In genomic region chr10:118666350-118666749, GRCh38 we compare ENCODE assay signal across 37 cellular contexts.
"Had no signal": no experiment of that assay in that cellular context is flagged by ENCODE, and none has a peak within 500 bp of the region (broad histone marks: within the 10 kb centered on the region; RNA-seq: fewer than 3 reads in every experiment).

No MANE protein-coding gene starts in this region.

- H3K4me1 ChIP-seq: breast epithelium had no signal

- H3K4me3 ChIP-seq: adrenal gland, body of pancreas, breast epithelium had no signal

- H3K9me3 Mint-ChIP-seq: activated CD4-positive, alpha-beta T cell treated with anti-CD3 and anti-CD28 coated beads, Interleukin-2, amount 10 ng/mL, durations not matched to agents 24 days and 14 days; activated T-helper 1 cell treated with anti-CD3 and anti-CD28 coated beads, Interleukin-12 subunit alpha, Interleukin-12 subunit beta, Interleukin-2, Interleukin-4 antibody, amounts not matched to agents 30 ng/mL and 10 ng/mL and 1 ng/mL, durations not matched to agents 14 hours and 24 hours and 36 hours; activated T-helper 17 cell treated with anti-CD3 and anti-CD28 coated beads, Interleukin-2, amount 50 U/mL, for 72 hours; T-helper 2 cell treated with Interferon-gamma antibody and Interleukin-4, amounts not matched to agents 5 μg/mL and 100 μg/mL, for 36 hours had no signal

- H3K27ac Mint-ChIP-seq: activated B cell treated with CpG ODN at 0.5 μM for 24 hours; activated CD4-positive, alpha-beta memory T cell treated with anti-CD3 and anti-CD28 coated beads for 36 hours; activated CD4-positive, alpha-beta T cell treated with anti-CD3 and anti-CD28 coated beads, Interleukin-2, amount 10 ng/mL, durations not matched to agents 24 days and 14 days; activated CD8-positive, alpha-beta T cell treated with anti-CD3 and anti-CD28 coated beads for 36 hours; activated naive CD4-positive, alpha-beta T cell treated with anti-CD3 and anti-CD28 coated beads for 36 hours; activated naive CD4-positive, alpha-beta T cell treated with anti-CD3 and anti-CD28 coated beads, Interleukin-2, amount 50 U/mL, for 72 hours; activated naive CD8-positive, alpha-beta T cell treated with anti-CD3 and anti-CD28 coated beads for 36 hours; activated T-cell treated with anti-CD3 and anti-CD28 coated beads, Interleukin-2, amount 50 U/mL, for 72 hours; activated T-helper 1 cell treated with anti-CD3 and anti-CD28 coated beads, Interleukin-12 subunit alpha, Interleukin-12 subunit beta, Interleukin-2, Interleukin-4 antibody, amounts not matched to agents 30 ng/mL and 10 ng/mL and 1 ng/mL, durations not matched to agents 14 hours and 24 hours and 36 hours; activated T-helper 17 cell treated with anti-CD3 and anti-CD28 coated beads, Interleukin-2, amount 50 U/mL, for 72 hours; T-helper 1 cell treated with Interleukin-12 subunit alpha and Interleukin-12 subunit beta and Interleukin-4 antibody, amounts not matched to agents 30 μg/mL and 1 μg/mL, for 36 hours; T-helper 2 cell treated with Interferon-gamma antibody and Interleukin-4, amounts not matched to agents 5 μg/mL and 100 μg/mL, for 36 hours had no signal

- ATAC-seq: activated CD8-positive, alpha-beta T cell treated with anti-CD3 and anti-CD28 coated beads for 36 hours; activated naive CD4-positive, alpha-beta T cell treated with anti-CD3 and anti-CD28 coated beads, Interleukin-2, amount 50 U/mL, for 72 hours; activated T-cell treated with anti-CD3 and anti-CD28 coated beads, Interleukin-2, amount 50 U/mL, for 4 hours; activated T-cell treated with anti-CD3 and anti-CD28 coated beads, Interleukin-2, amount 50 U/mL, for 72 hours; activated T-helper 17 cell treated with anti-CD3 and anti-CD28 coated beads, Interleukin-2, amount 50 U/mL, for 72 hours; body of pancreas had no signal

- H3K4me3 Mint-ChIP-seq: activated B cell treated with CpG ODN at 0.5 μM for 24 hours; activated CD4-positive, alpha-beta memory T cell treated with anti-CD3 and anti-CD28 coated beads for 36 hours; activated CD4-positive, alpha-beta T cell treated with anti-CD3 and anti-CD28 coated beads, Interleukin-2, amount 10 ng/mL, durations not matched to agents 24 days and 14 days; activated CD8-positive, alpha-beta T cell treated with anti-CD3 and anti-CD28 coated beads for 36 hours; activated naive CD4-positive, alpha-beta T cell treated with anti-CD3 and anti-CD28 coated beads for 36 hours; activated naive CD8-positive, alpha-beta T cell treated with anti-CD3 and anti-CD28 coated beads for 36 hours; activated T-cell treated with anti-CD3 and anti-CD28 coated beads, Interleukin-2, amount 50 U/mL, for 4 hours; activated T-cell treated with anti-CD3 and anti-CD28 coated beads, Interleukin-2, amount 50 U/mL, for 72 hours; activated T-helper 1 cell treated with anti-CD3 and anti-CD28 coated beads, Interleukin-12 subunit alpha, Interleukin-12 subunit beta, Interleukin-2, Interleukin-4 antibody, amounts not matched to agents 30 ng/mL and 10 ng/mL and 1 ng/mL, durations not matched to agents 14 hours and 24 hours and 36 hours; activated T-helper 17 cell treated with anti-CD3 and anti-CD28 coated beads, Interleukin-2, amount 50 U/mL, for 72 hours; T-helper 1 cell treated with Interleukin-12 subunit alpha and Interleukin-12 subunit beta and Interleukin-4 antibody, amounts not matched to agents 30 μg/mL and 1 μg/mL, for 36 hours; T-helper 2 cell treated with Interferon-gamma antibody and Interleukin-4, amounts not matched to agents 5 μg/mL and 100 μg/mL, for 36 hours had no signal

- H3K36me3 ChIP-seq: adrenal gland, brain microvascular endothelial cell, breast epithelium had no signal

- FAIRE-seq: astrocyte, TTC549 had no signal

- H3K9me3 ChIP-seq: adrenal gland, body of pancreas, breast epithelium had no signal

- H3K27ac ChIP-seq: adrenal gland, brain microvascular endothelial cell, breast epithelium, VCaP had no signal

- H3K27me3 Mint-ChIP-seq: activated CD4-positive, alpha-beta memory T cell treated with anti-CD3 and anti-CD28 coated beads for 36 hours; activated CD8-positive, alpha-beta T cell treated with anti-CD3 and anti-CD28 coated beads for 36 hours; activated naive CD8-positive, alpha-beta T cell treated with anti-CD3 and anti-CD28 coated beads for 36 hours; activated T-helper 17 cell treated with anti-CD3 and anti-CD28 coated beads, Interleukin-2, amount 50 U/mL, for 72 hours had no signal

- DNase-seq: activated B cell treated with CpG ODN at 0.5 μM for 24 hours; activated CD4-positive, alpha-beta memory T cell treated with anti-CD3 and anti-CD28 coated beads for 36 hours; activated CD4-positive, alpha-beta T cell treated with anti-CD3 and anti-CD28 coated beads for 4 hours; activated CD4-positive, alpha-beta T cell treated with anti-CD3 and anti-CD28 coated beads, Interleukin-2, amount 10 ng/mL, durations not matched to agents 24 days and 14 days; activated CD4-positive, alpha-beta T cell treated with anti-CD3 and anti-CD28 coated beads, Interleukin-2, amount 50 U/mL, for 1 hour; activated CD4-positive, alpha-beta T cell treated with anti-CD3 and anti-CD28 coated beads, Interleukin-2, amount 50 U/mL, for 4 hours; activated CD4-positive, CD25-positive, alpha-beta regulatory T cell treated with anti-CD3 and anti-CD28 coated beads, Interleukin-2, amount 50 U/mL, for 72 hours; activated CD8-positive, alpha-beta memory T cell treated with anti-CD3 and anti-CD28 coated beads, Interleukin-2, amount 50 U/mL, for 4 hours; activated CD8-positive, alpha-beta T cell treated with anti-CD3 and anti-CD28 coated beads for 36 hours; activated effector memory CD4-positive, alpha-beta T cell treated with anti-CD3 and anti-CD28 coated beads, Interleukin-2, amount 50 U/mL, for 16 hours; activated gamma-delta T cell treated with Interleukin-2 at 50 U/mL for 16 hours; activated naive CD4-positive, alpha-beta T cell; activated naive CD4-positive, alpha-beta T cell treated with anti-CD3 and anti-CD28 coated beads for 36 hours; activated naive CD4-positive, alpha-beta T cell treated with anti-CD3 and anti-CD28 coated beads, Interleukin-2, amount 50 U/mL, for 16 hours; activated naive CD8-positive, alpha-beta T cell treated with anti-CD3 and anti-CD28 coated beads for 36 hours; activated T-cell treated with anti-CD3 and anti-CD28 coated beads for 4 hours; activated T-cell treated with anti-CD3 and anti-CD28 coated beads, Interleukin-2, amount 50 U/mL, for 1 hour; activated T-cell treated with anti-CD3 and anti-CD28 coated beads, Interleukin-2, amount 50 U/mL, for 4 hours; activated T-cell treated with anti-CD3 and anti-CD28 coated beads, Interleukin-2, amount 50 U/mL, for 72 hours; adrenal gland; amniotic stem cell; aorta; brain microvascular endothelial cell; central memory CD4-positive, alpha-beta T cell; T-helper 1 cell; T-helper 2 cell; T-helper 9 cell had no signal

- H3K27me3 ChIP-seq: adrenal gland, body of pancreas, brain microvascular endothelial cell, breast epithelium had no signal
